ENCODE assay signal across 15 cellular contexts in genomic region chr5:179124329-179124852, GRCh38.
"Had no signal": no experiment of that assay in that cellular context is flagged by ENCODE, and none has a peak within 500 bp of the region (broad histone marks: within the 10 kb centered on the region; RNA-seq: fewer than 3 reads in every experiment).

No MANE protein-coding gene starts in this region.

- H3K4me1 Mint-ChIP-seq: activated naive CD8-positive, alpha-beta T cell treated with anti-CD3 and anti-CD28 coated beads, Interleukin-2, amount 10 ng/mL, durations not matched to agents 7 days and 5 days; activated T-helper 17 cell treated with anti-CD3 and anti-CD28 coated beads, Interleukin-2, amount 50 U/mL, for 72 hours; naive thymus-derived CD8-positive, alpha-beta T cell; neural progenitor cell had no signal

- H3K4me3 Mint-ChIP-seq: activated naive CD8-positive, alpha-beta T cell treated with anti-CD3 and anti-CD28 coated beads, Interleukin-2, amount 10 ng/mL, durations not matched to agents 7 days and 5 days; activated T-helper 17 cell treated with anti-CD3 and anti-CD28 coated beads, Interleukin-2, amount 50 U/mL, for 72 hours; naive thymus-derived CD8-positive, alpha-beta T cell; neural progenitor cell had no signal

- H3K27ac Mint-ChIP-seq: activated naive CD8-positive, alpha-beta T cell treated with anti-CD3 and anti-CD28 coated beads, Interleukin-2, amount 10 ng/mL, durations not matched to agents 7 days and 5 days; activated T-helper 17 cell treated with anti-CD3 and anti-CD28 coated beads, Interleukin-2, amount 50 U/mL, for 72 hours; naive thymus-derived CD8-positive, alpha-beta T cell; neural progenitor cell had no signal

- DNase-seq: activated naive CD4-positive, alpha-beta T cell treated with Interleukin-2 at 50 U/mL for 16 hours; activated naive CD8-positive, alpha-beta T cell treated with anti-CD3 and anti-CD28 coated beads, Interleukin-2, amount 10 ng/mL, durations not matched to agents 7 days and 5 days; activated T-cell treated with anti-CD3 and anti-CD28 coated beads, Interleukin-2, amount 50 U/mL, for 1 hour; amniotic stem cell; cortex of kidney; heart left ventricle; stimulated activated CD4-positive, alpha-beta T cell treated with anti-CD3 and anti-CD28 coated beads, Interleukin-1b, Interleukin-23, amount 100 ng/mL, for 48 hours; T-helper 1 cell; T-helper 9 cell had no signal

- H3K27me3 Mint-ChIP-seq: activated naive CD8-positive, alpha-beta T cell treated with anti-CD3 and anti-CD28 coated beads, Interleukin-2, amount 10 ng/mL, durations not matched to agents 7 days and 5 days; activated T-helper 17 cell treated with anti-CD3 and anti-CD28 coated beads, Interleukin-2, amount 50 U/mL, for 72 hours had no signal

- ATAC-seq: activated T-helper 17 cell treated with anti-CD3 and anti-CD28 coated beads, Interleukin-2, amount 50 U/mL, for 72 hours; heart left ventricle; left colon; naive thymus-derived CD8-positive, alpha-beta T cell; pancreas; right lobe of liver had no signal

- H3K9me3 Mint-ChIP-seq: activated T-helper 17 cell treated with anti-CD3 and anti-CD28 coated beads, Interleukin-2, amount 50 U/mL, for 72 hours had no signal

- H3K36me3 Mint-ChIP-seq: activated naive CD8-positive, alpha-beta T cell treated with anti-CD3 and anti-CD28 coated beads, Interleukin-2, amount 10 ng/mL, durations not matched to agents 7 days and 5 days had no signal
